ENCODE assay signal across 2 cellular contexts in the genomic region with DNA sequence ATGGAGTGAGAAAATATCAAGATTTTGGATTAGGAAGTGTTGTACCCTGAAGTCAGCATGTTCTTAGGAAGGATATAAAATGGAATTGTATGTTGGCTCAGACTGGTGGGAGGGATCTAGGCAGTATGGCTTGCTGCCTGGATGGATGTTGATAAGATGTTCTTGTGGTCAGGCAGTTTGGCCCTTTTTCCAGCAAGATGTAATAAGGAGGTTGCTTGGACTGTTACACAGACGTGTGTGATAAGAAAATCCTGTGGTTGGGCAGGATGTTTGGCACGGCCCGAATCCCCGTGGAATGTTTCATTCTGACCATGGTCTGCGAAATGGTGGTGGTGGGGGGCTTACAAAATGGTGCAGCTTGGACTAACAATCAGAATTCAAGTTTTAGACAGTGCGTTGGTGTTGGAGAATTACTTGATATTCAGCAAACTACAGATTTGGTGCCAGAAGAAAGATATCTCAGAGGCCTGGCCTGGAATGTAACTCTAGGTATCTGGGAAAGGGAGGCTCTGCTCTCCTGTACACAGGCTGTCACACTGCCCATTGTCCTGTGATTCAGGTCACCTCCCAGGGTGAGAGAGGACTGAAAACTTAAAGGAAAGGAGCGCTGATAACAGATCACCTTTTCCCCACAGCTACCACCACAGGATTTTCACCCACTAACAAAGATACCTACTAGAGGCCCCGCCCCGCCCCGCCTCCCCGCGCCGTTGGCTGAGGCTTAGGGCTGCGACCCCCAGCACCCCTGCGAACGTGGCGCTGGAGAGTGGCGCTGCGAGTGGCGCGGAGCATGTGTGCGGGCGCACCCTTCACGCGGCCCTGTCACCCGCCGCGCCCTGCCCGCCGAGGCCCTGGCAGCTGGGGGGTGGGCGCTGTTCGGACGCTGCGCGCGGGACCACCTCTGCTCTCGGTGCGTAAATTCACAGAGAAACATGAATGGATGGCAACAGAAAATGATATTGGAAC.
TF ChIP-seq lines count a peak whose summit lies in the region.

No MANE protein-coding gene starts in this region.

TF ChIP-seq in liver, 16 proteins besides CTCF, POLR2A, EP300 and RAD21 (continued from another document):
- TF ChIP-seq REST (IDR thresholded peaks at IDR 0.05) = no peak
- no peak for TF ChIP-seq GABPA (IDR thresholded peaks at IDR 0.05 in 1 of 2, conservative IDR thresholded peaks at IDR 0.05 in 1 of 2)
- TF ChIP-seq TAF1 (conservative IDR thresholded peaks at IDR 0.05) = no peak
- TF ChIP-seq SP1 (IDR thresholded peaks at IDR 0.05) = no peak
- no peak for TF ChIP-seq ZBTB33 (IDR thresholded peaks at IDR 0.05)
- TF ChIP-seq YY1 (IDR thresholded peaks at IDR 0.05) = no peak
- TF ChIP-seq RXRA (IDR thresholded peaks at IDR 0.05) = no peak

TF ChIP-seq in HepG2, 621 proteins besides CTCF, POLR2A, EP300 and RAD21 (continued from another document):
- no peak for TF ChIP-seq KIAA2018 (CRISPR knock-in tag; IDR thresholded peaks at IDR 0.05; ENCODE audit: borderline replicate concordance)
- TF ChIP-seq SMAD1 (CRISPR knock-in tag; IDR thresholded peaks at IDR 0.05; ENCODE audit: borderline replicate concordance, low read depth) = no peak
- no peak for TF ChIP-seq KMT2B (CRISPR knock-in tag; IDR thresholded peaks at IDR 0.05)
- no peak for TF ChIP-seq ZNF138 (CRISPR knock-in tag; IDR thresholded peaks at IDR 0.05; ENCODE audit: low read depth)
- TF ChIP-seq HOMEZ (CRISPR knock-in tag; IDR thresholded peaks at IDR 0.05; ENCODE audit: low read depth) = no peak
- TF ChIP-seq MZF1 (CRISPR knock-in tag; IDR thresholded peaks at IDR 0.05; ENCODE audit: borderline replicate concordance) = no peak
- TF ChIP-seq PPARG (CRISPR knock-in tag; conservative IDR thresholded peaks at IDR 0.05) = no peak
- no peak for TF ChIP-seq ETV6 (CRISPR knock-in tag; conservative IDR thresholded peaks at IDR 0.05)
- TF ChIP-seq, protein P1, sequence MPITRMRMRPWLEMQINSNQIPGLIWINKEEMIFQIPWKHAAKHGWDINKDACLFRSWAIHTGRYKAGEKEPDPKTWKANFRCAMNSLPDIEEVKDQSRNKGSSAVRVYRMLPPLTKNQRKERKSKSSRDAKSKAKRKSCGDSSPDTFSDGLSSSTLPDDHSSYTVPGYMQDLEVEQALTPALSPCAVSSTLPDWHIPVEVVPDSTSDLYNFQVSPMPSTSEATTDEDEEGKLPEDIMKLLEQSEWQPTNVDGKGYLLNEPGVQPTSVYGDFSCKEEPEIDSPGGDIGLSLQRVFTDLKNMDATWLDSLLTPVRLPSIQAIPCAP (CRISPR knock-in tag; IDR thresholded peaks at IDR 0.05; ENCODE audit: low read depth) = no peak
- TF ChIP-seq U2AF1 (optimal IDR thresholded peaks at IDR 0.05; ENCODE audit: low read depth, low read length) = no peak
- TF ChIP-seq TSC22D2 (CRISPR knock-in tag; IDR thresholded peaks at IDR 0.05; ENCODE audit: borderline replicate concordance) = no peak
- TF ChIP-seq ZBTB1 (CRISPR knock-in tag; IDR thresholded peaks at IDR 0.05; ENCODE audit: borderline replicate concordance) = no peak
- no peak for TF ChIP-seq POLR2AphosphoS2 (IDR thresholded peaks at IDR 0.05; ENCODE audit: low read depth, low read length)
- TF ChIP-seq PRDM4 (CRISPR knock-in tag; IDR thresholded peaks at IDR 0.05; ENCODE audit: borderline replicate concordance) = no peak
- no peak for TF ChIP-seq ZNF891 (CRISPR knock-in tag; IDR thresholded peaks at IDR 0.05)
TF ChIP-seq in HepG2: peak in this region for 0.
